22 cellular contexts compared by ENCODE assay signal in genomic region chr1:21569820-21570527, GRCh38.
A peak's percentile ranks its signal among the peaks of the same experiment; 100 is the strongest.
DNase-seq lines count a peak whose midpoint lies in the region; ATAC-seq, FAIRE-seq and TF ChIP-seq lines count a peak whose summit lies in the region.
"Had no signal": no experiment of that assay in that cellular context is flagged by ENCODE, and none has a peak within 500 bp of the region (broad histone marks: within the 10 kb centered on the region; RNA-seq: fewer than 3 reads in every experiment).

No MANE protein-coding gene starts in this region.

- H3K4me1 Mint-ChIP-seq in nephron progenitor cell, result peaks cover 68% of the 10 kb centered on the region
- H3K4me1 Mint-ChIP-seq in activated CD4-positive, alpha-beta memory T cell treated with anti-CD3 and anti-CD28 coated beads, Interleukin-2, amount 10 ng/mL, durations not matched to agents 7 days and 5 days, result no peaks in the 10 kb centered on the region
- H3K4me1 Mint-ChIP-seq: CD14-positive monocyte had no signal

- peaks cover 4% of the 10 kb centered on the region for H3K27me3 Mint-ChIP-seq in nephron progenitor cell (ENCODE audit: low read depth, poor library complexity)
- H3K27me3 Mint-ChIP-seq in activated CD4-positive, alpha-beta memory T cell treated with anti-CD3 and anti-CD28 coated beads, Interleukin-2, amount 10 ng/mL, durations not matched to agents 7 days and 5 days, result peaks cover 4% of the 10 kb centered on the region

- ATAC-seq in A549 (no peak), left lobe of liver (peak; percentile 75), HG03469 (IDR thresholded peaks at IDR 0.05; ENCODE audit: unreplicated experiment) (no peak), GM21737 (IDR thresholded peaks at IDR 0.05; ENCODE audit: unreplicated experiment) (no peak)

- H3K4me2 ChIP-seq in A549, result no peak overlapping the region

- no peak overlapping the region for H3K27ac ChIP-seq in A549
- H3K27ac ChIP-seq: SJCRH30 had no signal

- TF ChIP-seq RAD21 in A549 (conservative IDR thresholded peaks at IDR 0.05 in 1 of 2, IDR thresholded peaks at IDR 0.05 in 1 of 2), result no peak

- no peak overlapping the region for H3K4me3 ChIP-seq in A549
- H3K4me3 ChIP-seq: SJCRH30 had no signal

- no peak overlapping the region for H3K27ac Mint-ChIP-seq in nephron progenitor cell
- no peak overlapping the region for H3K27ac Mint-ChIP-seq in activated CD4-positive, alpha-beta memory T cell treated with anti-CD3 and anti-CD28 coated beads, Interleukin-2, amount 10 ng/mL, durations not matched to agents 7 days and 5 days

- DNase-seq in A549 (ENCODE audit: low read depth in 1 of 2, low spot score in 1 of 2) (no peak), NCI-H69 (lab: John Stamatoyannopoulos, UW) (peak; percentile 8), left lobe of liver (ENCODE audit: low spot score) (no peak), nephron progenitor cell (peak; percentile 31), NCI-H2196 (lab: John Stamatoyannopoulos, UW; ENCODE audit: unreplicated experiment) (no peak)
- no peak for DNase-seq in activated CD4-positive, alpha-beta memory T cell treated with anti-CD3 and anti-CD28 coated beads, Interleukin-2, amount 10 ng/mL, durations not matched to agents 7 days and 5 days
- DNase-seq: 8988T, AML-193, EL, GF-D8, H7, NCI-H1105, NCI-H146, NCI-H2029 treated with DMSO at 0.1 percent for 48 hours, NCI-H2171, NCI-H524 treated with DMSO at 0.1 percent for 48 hours, OCI-M1, SJCRH30 had no signal

- TF ChIP-seq CTCF in A549 (IDR thresholded peaks at IDR 0.05), result no peak
- TF ChIP-seq CTCF in nephron progenitor cell (IDR thresholded peaks at IDR 0.05), result no peak

- TF ChIP-seq POLR2A in A549 (IDR thresholded peaks at IDR 0.05; ENCODE audit: low read length), result no peak

- H3K9me3 ChIP-seq in A549, result no peaks in the 10 kb centered on the region
- H3K9me3 ChIP-seq: SJCRH30 had no signal

- H3K9me3 Mint-ChIP-seq in nephron progenitor cell, result no peaks in the 10 kb centered on the region
- no peaks in the 10 kb centered on the region for H3K9me3 Mint-ChIP-seq in activated CD4-positive, alpha-beta memory T cell treated with anti-CD3 and anti-CD28 coated beads, Interleukin-2, amount 10 ng/mL, durations not matched to agents 7 days and 5 days

- no peak for FAIRE-seq in A549 (lab: Jason Lieb, UNC)
- FAIRE-seq: RCC 7860 had no signal

- TF ChIP-seq EP300 in A549 (IDR thresholded peaks at IDR 0.05), result no peak

- POLR2A ChIA-PET in A549 (lab: Yijun Ruan, JAX), result no interaction called here
- POLR2A ChIA-PET in activated CD4-positive, alpha-beta memory T cell treated with anti-CD3 and anti-CD28 coated beads, Interleukin-2, amount 10 ng/mL, durations not matched to agents 7 days and 5 days (lab: Charles Lee), result no interaction called here

- H3K36me3 Mint-ChIP-seq in nephron progenitor cell (ENCODE audit: low read depth), result no peaks in the 10 kb centered on the region
- H3K36me3 Mint-ChIP-seq in activated CD4-positive, alpha-beta memory T cell treated with anti-CD3 and anti-CD28 coated beads, Interleukin-2, amount 10 ng/mL, durations not matched to agents 7 days and 5 days (ENCODE audit: low read depth), result no peaks in the 10 kb centered on the region
- H3K36me3 Mint-ChIP-seq: CD14-positive monocyte had no signal

- H3K4me3 Mint-ChIP-seq in nephron progenitor cell, result peak overlapping the region; percentile 10
- no peak overlapping the region for H3K4me3 Mint-ChIP-seq in activated CD4-positive, alpha-beta memory T cell treated with anti-CD3 and anti-CD28 coated beads, Interleukin-2, amount 10 ng/mL, durations not matched to agents 7 days and 5 days
- H3K4me3 Mint-ChIP-seq: CD14-positive monocyte had no signal

- 87% methylated on average over 8 of the region's 10 CpGs for WGBS in A549 (ENCODE audit: missing lambda C conversion rate)

- CTCF ChIA-PET in A549 (lab: Yijun Ruan, JAX), result interaction anchor here (3.4 kb wide), 1 partner anchor 199 kb away, joined by 13 read pairs; no protein-coding TSS in a partner anchor
- CTCF ChIA-PET in activated CD4-positive, alpha-beta memory T cell treated with anti-CD3 and anti-CD28 coated beads, Interleukin-2, amount 10 ng/mL, durations not matched to agents 7 days and 5 days (lab: Charles Lee), result no interaction called here

- no peaks in the 10 kb centered on the region for H3K4me1 ChIP-seq in A549

TF ChIP-seq in A549, 52 proteins besides CTCF, POLR2A, EP300 and RAD21:
- TF ChIP-seq ZFP36 (IDR thresholded peaks at IDR 0.05; ENCODE audit: borderline replicate concordance, partially characterized antibody) (peak; percentile 49), CHD4 (IDR thresholded peaks at IDR 0.05; ENCODE audit: borderline replicate concordance) (no peak)

Comparison
In these comparisons a context has a peak if more than half of its experiments do, and no peak if none do; other contexts are left out.
1. DNase-seq: peak in NCI-H69 (single experiment) and nephron progenitor cell (single experiment); none in A549 (0 of 2), left lobe of liver (single experiment), activated CD4-positive, alpha-beta memory T cell treated with anti-CD3 and anti-CD28 coated beads, Interleukin-2, amount 10 ng/mL, durations not matched to agents 7 days and 5 days (single experiment) and NCI-H2196 (single experiment).